In the genomic region with DNA sequence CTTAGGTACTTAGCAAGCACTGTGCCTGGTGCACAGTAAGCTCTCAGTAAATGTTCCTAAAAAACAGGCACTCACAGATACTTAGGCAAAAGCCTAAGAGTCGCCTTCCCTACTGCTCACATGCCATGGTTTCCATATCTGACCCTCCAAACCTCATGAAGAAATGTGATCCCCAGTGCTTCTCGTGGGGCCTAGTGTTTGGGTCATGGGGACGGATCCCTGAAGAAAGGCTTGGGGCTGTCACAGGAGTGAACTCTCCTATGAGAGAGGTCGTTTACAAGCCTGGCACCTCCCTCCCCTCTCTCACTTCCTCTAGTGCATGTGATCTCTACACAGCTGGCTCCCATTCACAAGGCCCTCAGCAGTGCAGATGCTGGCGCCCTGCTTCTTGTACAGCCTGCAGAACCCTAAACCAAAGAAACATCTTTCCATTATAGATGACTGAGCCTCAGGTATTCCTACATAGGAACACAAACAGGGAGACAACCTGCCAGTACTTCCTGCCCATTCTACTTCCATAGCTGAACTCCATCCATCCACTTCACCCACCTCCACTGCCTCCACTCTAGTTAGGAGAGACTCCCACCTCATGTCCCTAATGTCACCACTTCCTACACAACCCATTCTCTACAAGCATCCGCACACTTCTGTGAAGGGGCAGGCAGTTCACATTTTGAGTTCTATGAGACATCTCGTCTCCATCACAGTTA, we compare ENCODE assay signal across 8 cellular contexts. TPM values are rescaled to one million over a fixed set of nuclear protein-coding genes. Genes with fewer than 3 reads are reported as not detected.
A peak's percentile ranks its signal among the peaks of the same experiment; 100 is the strongest.
DNase-seq lines count a peak whose midpoint lies in the region; ATAC-seq lines count a peak whose summit lies in the region.

No MANE protein-coding gene starts in this region.

- peak overlapping the region; percentile 30 for H3K27ac ChIP-seq in layer of hippocampus (ENCODE audit: low read depth, low read length)

- in situ Hi-C loops in SK-MEL-5 (cut with HindIII; ENCODE audit: low pct_unique_long_range_greater_than_20kb, low sequenced_read_pairs) = no loop called here

- no peaks in the 10 kb centered on the region for H3K27me3 ChIP-seq in layer of hippocampus (ENCODE audit: control insufficient read depth, insufficient read depth, low read length)

- ATAC-seq in GM18867 (IDR thresholded peaks at IDR 0.05; ENCODE audit: unreplicated experiment) = peak; percentile 59
- ATAC-seq in HG02970 (IDR thresholded peaks at IDR 0.05; ENCODE audit: low FRiP score, unreplicated experiment) = peak; percentile 47

- DNase-seq in Ammon's horn (ENCODE audit: low spot score) (peak; percentile 83), SK-MEL-5 (ENCODE audit: low read depth, low spot score) (peak; percentile 70), mucosa of gallbladder (ENCODE audit: low spot score) (no peak), kidney tubule cell (ENCODE audit: low spot score) (no peak), COR-L47 (lab: John Stamatoyannopoulos, UW) (no peak)

RNA-seq across cellular contexts. Expression of gene SLC15A4, which starts 2.9 kb away (rescaled TPM):
- 45.1 and 47.7 TPM in 2 replicates for total RNA-seq in SK-MEL-5 (2014; rRNA removed; shearing (Covaris generic))
- 45.7 and 66.2 TPM in 2 replicates for polyA plus RNA-seq in SK-MEL-5 (2015; cell fraction: cytosol; rRNA removed)
- polyA plus RNA-seq in SK-MEL-5 (2015; cell fraction: nucleus; rRNA removed) = 62.0 and 74.8 TPM in 2 replicates
- 28.6 TPM for total RNA-seq in mucosa of gallbladder

RNA-seq across cellular contexts. Expression of gene GLT1D1, which starts 32.4 kb away (rescaled TPM):
- 0.05 TPM in 1 of 2 replicates, not detected in the other for total RNA-seq in SK-MEL-5 (2014; rRNA removed; shearing (Covaris generic))
- polyA plus RNA-seq in SK-MEL-5 (2015; cell fraction: cytosol; rRNA removed) = 0.05 TPM in 1 of 2 replicates, not detected in the other
- polyA plus RNA-seq in SK-MEL-5 (2015; cell fraction: nucleus; rRNA removed) = 0.09 TPM in 1 of 2 replicates, not detected in the other
- 3.3 TPM for total RNA-seq in mucosa of gallbladder

Comparison
In these comparisons a context has a peak if more than half of its experiments do, and no peak if none do; other contexts are left out.
1. DNase-seq: peak in Ammon's horn (single experiment) and SK-MEL-5 (single experiment); none in mucosa of gallbladder (single experiment), kidney tubule cell (single experiment) and COR-L47 (single experiment).